29 cellular contexts compared by ENCODE assay signal in the genomic region with DNA sequence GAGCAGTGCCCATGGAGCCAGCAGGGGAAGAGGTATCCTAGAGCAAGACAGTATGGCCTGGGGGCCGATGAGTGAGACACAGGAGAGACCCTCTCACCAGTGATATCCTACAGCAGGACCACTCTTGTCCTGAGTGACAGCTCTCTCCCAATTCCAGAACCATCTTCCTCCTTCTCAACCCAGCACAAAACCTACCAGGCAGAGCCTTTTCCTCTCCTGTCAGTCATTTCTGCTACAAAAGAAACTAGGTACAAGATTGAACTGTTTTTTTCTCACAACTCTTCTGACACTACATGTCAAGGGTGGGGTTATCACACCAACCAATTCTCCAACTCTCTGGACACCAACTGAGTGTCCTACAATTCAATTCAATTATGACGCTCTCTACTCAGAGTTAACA.
"Had no signal": no experiment of that assay in that cellular context is flagged by ENCODE, and none has a peak within 500 bp of the region (broad histone marks: within the 10 kb centered on the region; RNA-seq: fewer than 3 reads in every experiment).

No MANE protein-coding gene starts in this region.

- H3K36me3 ChIP-seq: pancreas, prostate gland, right atrium auricular region, right lobe of liver, sigmoid colon, stomach, thoracic aorta, thyroid gland, tibial nerve, upper lobe of left lung, vagina had no signal

- H3K27me3 ChIP-seq: pancreas, right atrium auricular region, right lobe of liver, sigmoid colon, stomach, thyroid gland, tibial nerve, upper lobe of left lung, vagina had no signal

- H3K27ac ChIP-seq: pancreas, prostate gland, right atrium auricular region, right lobe of liver, sigmoid colon, stomach, thoracic aorta, thyroid gland, tibial nerve, upper lobe of left lung, vagina had no signal

- H3K4me3 ChIP-seq: pancreas, prostate gland, right atrium auricular region, right lobe of liver, sigmoid colon, stomach, thoracic aorta, thyroid gland, tibial nerve, upper lobe of left lung, vagina had no signal

- H3K4me3 Mint-ChIP-seq: naive B cell; naive thymus-derived CD8-positive, alpha-beta T cell; natural killer cell treated with Interleukin-12 subunit alpha and Interleukin-12 subunit beta and Interleukin-15 and Interleukin-18, amount 100 ng/mL, for 72 hours; nephron progenitor cell; neural crest cell; stimulated activated effector memory CD8-positive, alpha-beta T cell treated with anti-CD3 and anti-CD28 coated beads, Interleukin-12 subunit alpha, Interleukin-12 subunit beta, amount 100 ng/mL, for 72 hours; stimulated activated naive B cell treated with anti-CD40 and anti-IgM and Interleukin-4, amounts not matched to agents 10 μg/mL and 1 μg/mL and 100 μg/mL, for 72 hours; stimulated activated naive CD8-positive, alpha-beta T cell treated with anti-CD3 and anti-CD28 coated beads, Interleukin-15, Interleukin-2, amounts not matched to agents 100 ng/mL and 50 ng/mL, for 24 hours had no signal

- H3K36me3 Mint-ChIP-seq: naive B cell; naive thymus-derived CD8-positive, alpha-beta T cell; natural killer cell treated with Interleukin-12 subunit alpha and Interleukin-12 subunit beta and Interleukin-15 and Interleukin-18, amount 100 ng/mL, for 72 hours; stimulated activated effector memory CD8-positive, alpha-beta T cell treated with anti-CD3 and anti-CD28 coated beads, Interleukin-12 subunit alpha, Interleukin-12 subunit beta, amount 100 ng/mL, for 72 hours; stimulated activated naive B cell treated with anti-CD40 and anti-IgM and Interleukin-4, amounts not matched to agents 10 μg/mL and 1 μg/mL and 100 μg/mL, for 72 hours had no signal

- DNase-seq: naive B cell; naive thymus-derived CD8-positive, alpha-beta T cell; nephron progenitor cell; occipital lobe; pancreas; retina; right lobe of liver; sigmoid colon; small intestine; stimulated activated CD4-positive, alpha-beta T cell treated with anti-CD3 and anti-CD28 coated beads, Interleukin-15, amount 100 ng/mL, for 24 hours; stimulated activated CD4-positive, alpha-beta T cell treated with anti-CD3 and anti-CD28 coated beads, Interleukin-2, amount 100 ng/mL, for 24 hours; stimulated activated CD4-positive, alpha-beta T cell treated with anti-CD3 and anti-CD28 coated beads, Interleukin-2, amount 100 ng/mL, for 48 hours; stimulated activated CD4-positive, alpha-beta T cell treated with anti-CD3 and anti-CD28 coated beads, Interleukin-4, amount 100 ng/mL, for 24 hours; stimulated activated naive B cell treated with anti-CD40 and anti-IgM and Interleukin-4, amounts not matched to agents 10 μg/mL and 1 μg/mL and 100 μg/mL, for 72 hours; stimulated activated naive CD4-positive, alpha-beta T cell treated with Interleukin-2 at 50 U/mL for 16 hours; stomach; thyroid gland; trophoblast cell; upper lobe of left lung had no signal

- H3K4me1 ChIP-seq: pancreas, prostate gland, right atrium auricular region, right lobe of liver, sigmoid colon, stomach, thyroid gland, tibial nerve, upper lobe of left lung, vagina had no signal

- ATAC-seq: naive thymus-derived CD8-positive, alpha-beta T cell; pancreas; stimulated activated effector memory CD8-positive, alpha-beta T cell treated with anti-CD3 and anti-CD28 coated beads, Interleukin-12 subunit alpha, Interleukin-12 subunit beta, amount 100 ng/mL, for 72 hours; stimulated activated naive B cell treated with anti-CD40 and anti-IgM and Interleukin-4, amounts not matched to agents 10 μg/mL and 1 μg/mL and 100 μg/mL, for 72 hours had no signal

- H3K9me3 Mint-ChIP-seq: neural crest cell had no signal

- H3K9me3 ChIP-seq: pancreas, prostate gland, right atrium auricular region, right lobe of liver, thoracic aorta, thyroid gland, vagina had no signal

- H3K27ac Mint-ChIP-seq: naive B cell; naive thymus-derived CD8-positive, alpha-beta T cell; natural killer cell treated with Interleukin-12 subunit alpha and Interleukin-12 subunit beta and Interleukin-15 and Interleukin-18, amount 100 ng/mL, for 72 hours; nephron progenitor cell; stimulated activated effector memory CD8-positive, alpha-beta T cell treated with anti-CD3 and anti-CD28 coated beads, Interleukin-12 subunit alpha, Interleukin-12 subunit beta, amount 100 ng/mL, for 72 hours; stimulated activated naive B cell treated with anti-CD40 and anti-IgM and Interleukin-4, amounts not matched to agents 10 μg/mL and 1 μg/mL and 100 μg/mL, for 72 hours; stimulated activated naive CD8-positive, alpha-beta T cell treated with anti-CD3 and anti-CD28 coated beads, Interleukin-15, Interleukin-2, amounts not matched to agents 100 ng/mL and 50 ng/mL, for 24 hours had no signal

- H3K4me1 Mint-ChIP-seq: naive B cell; naive thymus-derived CD8-positive, alpha-beta T cell; nephron progenitor cell; neural crest cell; stimulated activated effector memory CD8-positive, alpha-beta T cell treated with anti-CD3 and anti-CD28 coated beads, Interleukin-12 subunit alpha, Interleukin-12 subunit beta, amount 100 ng/mL, for 72 hours; stimulated activated naive B cell treated with anti-CD40 and anti-IgM and Interleukin-4, amounts not matched to agents 10 μg/mL and 1 μg/mL and 100 μg/mL, for 72 hours had no signal

- H3K27me3 Mint-ChIP-seq: naive B cell; natural killer cell treated with Interleukin-12 subunit alpha and Interleukin-12 subunit beta and Interleukin-15 and Interleukin-18, amount 100 ng/mL, for 72 hours; stimulated activated naive B cell treated with anti-CD40 and anti-IgM and Interleukin-4, amounts not matched to agents 10 μg/mL and 1 μg/mL and 100 μg/mL, for 72 hours; stimulated activated naive CD8-positive, alpha-beta T cell treated with anti-CD3 and anti-CD28 coated beads, Interleukin-15, Interleukin-2, amounts not matched to agents 100 ng/mL and 50 ng/mL, for 24 hours had no signal

- FAIRE-seq: pancreas, small intestine, urothelium cell line had no signal
